In the genomic region with DNA sequence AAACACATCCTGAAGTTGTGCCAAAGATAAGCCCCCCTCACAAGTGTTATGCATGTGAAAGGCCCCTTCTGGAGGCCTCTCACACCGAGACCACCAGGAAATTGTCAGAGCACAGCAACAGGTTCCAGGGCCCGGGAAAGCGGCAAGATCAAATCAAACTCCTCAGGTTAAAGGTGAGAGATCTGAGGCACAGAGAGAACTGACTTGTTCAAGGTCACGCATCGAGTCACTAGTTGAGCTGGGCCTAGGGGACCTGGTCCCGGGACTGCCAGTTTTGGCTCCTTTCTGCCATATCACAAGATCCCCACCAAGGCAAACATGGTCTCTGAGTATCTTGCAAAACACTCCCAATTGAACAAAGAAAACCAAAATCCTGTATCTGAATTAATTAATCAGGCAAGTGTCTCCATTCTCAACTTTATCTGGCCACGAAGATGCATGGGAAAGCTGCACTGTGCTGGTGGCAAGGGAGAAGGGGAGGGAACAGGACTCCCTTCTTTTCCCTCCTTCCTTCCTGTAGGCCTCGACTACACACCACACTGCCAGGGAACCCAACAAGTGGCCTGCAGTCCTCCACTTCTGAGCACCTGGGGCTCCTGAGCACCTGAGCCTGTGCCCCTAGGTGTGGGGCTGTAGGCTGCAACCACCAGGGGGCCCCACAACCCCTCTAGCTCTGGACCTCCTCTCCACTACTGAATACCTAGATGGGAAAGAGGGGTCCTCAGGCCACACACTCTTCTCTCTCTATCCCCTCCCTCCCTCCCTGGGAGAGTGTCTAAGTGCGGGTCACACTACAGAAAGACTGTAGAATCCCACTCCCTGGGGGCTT, we compare ENCODE assay signal across 8 cellular contexts. TPM values are rescaled to one million over a fixed set of nuclear protein-coding genes. Genes with fewer than 3 reads are reported as not detected.
A peak's percentile ranks its signal among the peaks of the same experiment; 100 is the strongest.
DNase-seq lines count a peak whose midpoint lies in the region; ATAC-seq and TF ChIP-seq lines count a peak whose summit lies in the region.

No MANE protein-coding gene starts in this region.

- peaks cover 11% of the 10 kb centered on the region for H3K79me2 ChIP-seq in mesendoderm (ENCODE audit: control insufficient read depth, insufficient read depth, low read length)

- no peak overlapping the region for H2BK15ac ChIP-seq in mesendoderm (replicated peaks; ENCODE audit: low read depth)

- H2AK5ac ChIP-seq in mesendoderm (ENCODE audit: low read length) = no peak overlapping the region

- no peak for TF ChIP-seq EP300 in ovary (IDR thresholded peaks at IDR 0.05)

- peak; percentile 36 for DNase-seq in ACHN
- DNase-seq in HEK293T (ENCODE audit: extremely low spot score) = peak; percentile 54
- DNase-seq in activated CD4-positive, alpha-beta T cell treated with anti-CD3 and anti-CD28 coated beads for 24 hours (ENCODE audit: low read depth in 2 of 2) = peak; percentile 34 to 54
- peak; percentile 75 for DNase-seq in mesendoderm
- peak; percentile 47 for DNase-seq in testis
- DNase-seq in ovary = no peak

- POLR2A ChIA-PET in HEK293T (lab: Yijun Ruan, JAX) = interaction anchor here (1.2 to 1.4 kb wide), 2 partner anchors 36 to 92 kb away, joined by 3 to 4 read pairs; no protein-coding TSS in a partner anchor

- in situ Hi-C loops in ACHN (cut with HindIII; ENCODE audit: low pct_ligation_motif_present, low pct_unique_long_range_greater_than_20kb, low sequenced_read_pairs) = no loop called here

- H3K27me3 ChIP-seq in mesendoderm (ENCODE audit: insufficient read depth, low read length, poor library complexity) (no peaks in the 10 kb centered on the region), testis (no peaks in the 10 kb centered on the region), ovary (no peaks in the 10 kb centered on the region)

- H3K36me3 ChIP-seq in mesendoderm (ENCODE audit: control insufficient read depth, insufficient read depth, low read length) (peaks cover 10% of the 10 kb centered on the region), testis (ENCODE audit: low read depth, missing control alignments) (no peaks in the 10 kb centered on the region), ovary (no peaks in the 10 kb centered on the region)

- no peak for ATAC-seq in GM21529 (IDR thresholded peaks at IDR 0.05; ENCODE audit: unreplicated experiment)

- peaks cover 22% of the 10 kb centered on the region for H3K79me1 ChIP-seq in mesendoderm (ENCODE audit: low read length)

- no peak overlapping the region for H2BK5ac ChIP-seq in mesendoderm (ENCODE audit: low read length)

- H3K4me2 ChIP-seq in mesendoderm (ENCODE audit: low read length) = no peak overlapping the region

- H2BK120ac ChIP-seq in mesendoderm (ENCODE audit: low read depth, low read length) = no peak overlapping the region

- H3K4me1 ChIP-seq in mesendoderm (ENCODE audit: control insufficient read depth, low read depth, low read length) (no peaks in the 10 kb centered on the region), testis (no peaks in the 10 kb centered on the region), ovary (ENCODE audit: insufficient read depth) (no peaks in the 10 kb centered on the region)

- no peak overlapping the region for H3K23ac ChIP-seq in mesendoderm (ENCODE audit: low read length)

- no peak for TF ChIP-seq POLR2A in testis (IDR thresholded peaks at IDR 0.05)
- TF ChIP-seq POLR2A in ovary (IDR thresholded peaks at IDR 0.05) = no peak

- H3K9ac ChIP-seq in mesendoderm (ENCODE audit: low read length) = no peak overlapping the region

- no peak overlapping the region for H3K4ac ChIP-seq in mesendoderm (ENCODE audit: low read depth, low read length)

- H4K8ac ChIP-seq in mesendoderm (ENCODE audit: low read depth, low read length) = no peak overlapping the region

- H3K4me3 ChIP-seq in mesendoderm (ENCODE audit: low read length) = no peak overlapping the region
- no peak overlapping the region for H3K4me3 ChIP-seq in testis
- H3K4me3 ChIP-seq in ovary = no peak overlapping the region

- TF ChIP-seq CTCF in testis (IDR thresholded peaks at IDR 0.05) = peak in 2 of 3 experiments; percentile 30 to 44
- no peak for TF ChIP-seq CTCF in ovary (IDR thresholded peaks at IDR 0.05)

- intact Hi-C loops in testis (cut with DNase I; ENCODE audit: low total_unique reads) = no loop called here
- intact Hi-C loops in ovary (cut with DNase I) = no loop called here

- H4K5ac ChIP-seq in mesendoderm (ENCODE audit: low read length) = no peak overlapping the region

- H3K18ac ChIP-seq in mesendoderm (ENCODE audit: low read length) = no peak overlapping the region

- no CpG with 5 or more reads among the region's 9 CpGs for WGBS in mesendoderm (ENCODE audit: extremely low coverage, insufficient coverage, low lambda C conversion rate)
- WGBS in testis, 2 donors = 72 to 78% methylated on average over 9 of the region's 9 CpGs
- WGBS in ovary, 3 donors = 82 to 86% (median 86%) methylated on average over 9 of the region's 9 CpGs

- H3K27ac ChIP-seq in cingulate gyrus (ENCODE audit: low read depth, low read length) (peak overlapping the region; percentile 73), mesendoderm (ENCODE audit: low read depth, low read length) (no peak overlapping the region), testis (no peak overlapping the region), ovary (no peak overlapping the region)

- H3K9me3 ChIP-seq in testis (no peaks in the 10 kb centered on the region), ovary (no peaks in the 10 kb centered on the region)

- CTCF ChIA-PET in HEK293T (lab: Yijun Ruan, JAX) = interaction anchor here (0.8 to 3.8 kb wide), 6 partner anchors 12 to 138 kb away, joined by 3 to 18 read pairs (median 4); no protein-coding TSS in a partner anchor

- H3K56ac ChIP-seq in mesendoderm (ENCODE audit: low read length) = no peak overlapping the region

TF ChIP-seq in HEK293T, 16 proteins besides CTCF, POLR2A, EP300 and RAD21:
- no peak for TF ChIP-seq CTBP1 (IDR thresholded peaks at IDR 0.05; ENCODE audit: borderline replicate concordance)
- no peak for TF ChIP-seq FOXK2 (IDR thresholded peaks at IDR 0.05)
- no peak for TF ChIP-seq ZNF384 (IDR thresholded peaks at IDR 0.05)

RNA-seq across cellular contexts. Expression of gene ANP32A, which starts 37.3 kb away (rescaled TPM):
- polyA plus RNA-seq in mesendoderm (2013, experiment 1 of 2) = 442 TPM
- 440 TPM for polyA plus RNA-seq in mesendoderm (2013, experiment 2 of 2)
- total RNA-seq in testis (10 to 100 TPM; 32.9 to 41.3 TPM), ovary (100 to 1,000 TPM in 1 of 7 donors, 10 to 100 TPM in 6; 29.4 to 119 (median 86.3) TPM)
- polyA plus RNA-seq in testis (ENCODE audit: insufficient read depth, low read depth, low replicate concordance) (49.5 TPM), ovary (100 to 1,000 TPM in 1 of 2 donors, 10 to 100 TPM in 1; 42.8 to 158 TPM)

Comparison
In these comparisons a context has a peak if more than half of its experiments do, and no peak if none do; other contexts are left out.
1. DNase-seq: peak in ACHN (single experiment), HEK293T (single experiment), activated CD4-positive, alpha-beta T cell treated with anti-CD3 and anti-CD28 coated beads for 24 hours (2 of 2), mesendoderm (single experiment) and testis (single experiment); none in ovary (0 of 5).
2. CTCF ChIP-seq: peak in testis (2 of 3); none in ovary (0 of 3).